ENCODE assay signal across 2 cellular contexts in the genomic region with DNA sequence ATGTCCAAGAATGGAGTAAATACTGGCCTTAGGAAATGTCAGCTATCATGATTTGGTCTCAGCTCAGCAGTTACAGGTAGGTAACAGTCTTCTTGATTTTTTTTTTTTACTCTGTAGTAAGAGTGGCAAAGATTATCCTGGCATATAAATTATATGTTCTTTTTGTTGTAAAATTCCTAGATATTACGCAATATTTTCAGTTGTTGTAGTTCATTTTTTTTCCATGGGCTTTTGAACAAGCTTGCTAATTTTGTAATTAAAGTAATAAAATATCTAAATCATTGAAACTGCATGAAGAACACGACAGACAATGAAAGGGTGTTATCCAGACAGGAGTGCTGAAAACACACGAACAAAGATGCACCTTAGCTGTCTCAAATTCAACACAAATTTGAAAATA.
A peak's percentile ranks its signal among the peaks of the same experiment; 100 is the strongest.
TF ChIP-seq lines count a peak whose summit lies in the region.

No MANE protein-coding gene starts in this region.

TF ChIP-seq in HepG2, 621 proteins besides CTCF, POLR2A, EP300 and RAD21:
- no peak for TF ChIP-seq PRPF4 (IDR thresholded peaks at IDR 0.05; ENCODE audit: low read depth, low read length, poor library complexity, severe bottlenecking)
- peak; percentile 52; the same call in 1 of the 2 replicates for TF ChIP-seq CEBPB (IDR thresholded peaks at IDR 0.05; ENCODE audit: borderline replicate concordance, low read depth, low read length)

TF ChIP-seq in H1, 55 proteins besides CTCF, POLR2A, EP300 and RAD21:
- no peak for TF ChIP-seq BACH1 (IDR thresholded peaks at IDR 0.05; ENCODE audit: low read length)
- TF ChIP-seq RBBP5 (IDR thresholded peaks at IDR 0.05; ENCODE audit: borderline replicate concordance, low read depth, low read length): no peak
- TF ChIP-seq CEBPB (IDR thresholded peaks at IDR 0.05; ENCODE audit: low read depth, low read length): peak; percentile 72; the same call in 1 of the 2 replicates
- TF ChIP-seq, protein P1, sequence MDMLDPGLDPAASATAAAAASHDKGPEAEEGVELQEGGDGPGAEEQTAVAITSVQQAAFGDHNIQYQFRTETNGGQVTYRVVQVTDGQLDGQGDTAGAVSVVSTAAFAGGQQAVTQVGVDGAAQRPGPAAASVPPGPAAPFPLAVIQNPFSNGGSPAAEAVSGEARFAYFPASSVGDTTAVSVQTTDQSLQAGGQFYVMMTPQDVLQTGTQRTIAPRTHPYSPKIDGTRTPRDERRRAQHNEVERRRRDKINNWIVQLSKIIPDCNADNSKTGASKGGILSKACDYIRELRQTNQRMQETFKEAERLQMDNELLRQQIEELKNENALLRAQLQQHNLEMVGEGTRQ (IDR thresholded peaks at IDR 0.05; ENCODE audit: low read length): no peak
- TF ChIP-seq POU5F1 (IDR thresholded peaks at IDR 0.05; ENCODE audit: low read depth, low read length): no peak
- no peak for TF ChIP-seq KDM1A (IDR thresholded peaks at IDR 0.05; ENCODE audit: borderline replicate concordance, low read length)
- no peak for TF ChIP-seq FOSL1 (IDR thresholded peaks at IDR 0.05; ENCODE audit: insufficient read depth, low read depth, low read length)
